ENCODE assay signal across 1 cellular context in genomic region chr14:80941241-80942157, GRCh38.
TF ChIP-seq lines count a peak whose summit lies in the region.

Gene CEP128 (minus strand): TSS chr14:80941738.

TF ChIP-seq in HCT116, 20 proteins besides CTCF, POLR2A, EP300 and RAD21 (continued from another document):
- TF ChIP-seq REST (IDR thresholded peaks at IDR 0.05; ENCODE audit: low read depth): no peak
- no peak for TF ChIP-seq JUND (IDR thresholded peaks at IDR 0.05)
- peak; percentile 85 for TF ChIP-seq POLR2AphosphoS5 (IDR thresholded peaks at IDR 0.05; ENCODE audit: low read depth, low read length)
- no peak for TF ChIP-seq CEBPB (IDR thresholded peaks at IDR 0.05; ENCODE audit: low read depth)
- TF ChIP-seq SRF (IDR thresholded peaks at IDR 0.05; ENCODE audit: low read depth): no peak
- peak; percentile 32 for TF ChIP-seq MAX (IDR thresholded peaks at IDR 0.05)
